In genomic region chr3:21421096-21421495, GRCh38 we compare ENCODE assay signal across 1 cellular context.
TF ChIP-seq lines count a peak whose summit lies in the region.

No MANE protein-coding gene starts in this region.

TF ChIP-seq in GM23338, 12 proteins besides CTCF, POLR2A, EP300 and RAD21 (continued from another document):
- TF ChIP-seq, protein P1, sequence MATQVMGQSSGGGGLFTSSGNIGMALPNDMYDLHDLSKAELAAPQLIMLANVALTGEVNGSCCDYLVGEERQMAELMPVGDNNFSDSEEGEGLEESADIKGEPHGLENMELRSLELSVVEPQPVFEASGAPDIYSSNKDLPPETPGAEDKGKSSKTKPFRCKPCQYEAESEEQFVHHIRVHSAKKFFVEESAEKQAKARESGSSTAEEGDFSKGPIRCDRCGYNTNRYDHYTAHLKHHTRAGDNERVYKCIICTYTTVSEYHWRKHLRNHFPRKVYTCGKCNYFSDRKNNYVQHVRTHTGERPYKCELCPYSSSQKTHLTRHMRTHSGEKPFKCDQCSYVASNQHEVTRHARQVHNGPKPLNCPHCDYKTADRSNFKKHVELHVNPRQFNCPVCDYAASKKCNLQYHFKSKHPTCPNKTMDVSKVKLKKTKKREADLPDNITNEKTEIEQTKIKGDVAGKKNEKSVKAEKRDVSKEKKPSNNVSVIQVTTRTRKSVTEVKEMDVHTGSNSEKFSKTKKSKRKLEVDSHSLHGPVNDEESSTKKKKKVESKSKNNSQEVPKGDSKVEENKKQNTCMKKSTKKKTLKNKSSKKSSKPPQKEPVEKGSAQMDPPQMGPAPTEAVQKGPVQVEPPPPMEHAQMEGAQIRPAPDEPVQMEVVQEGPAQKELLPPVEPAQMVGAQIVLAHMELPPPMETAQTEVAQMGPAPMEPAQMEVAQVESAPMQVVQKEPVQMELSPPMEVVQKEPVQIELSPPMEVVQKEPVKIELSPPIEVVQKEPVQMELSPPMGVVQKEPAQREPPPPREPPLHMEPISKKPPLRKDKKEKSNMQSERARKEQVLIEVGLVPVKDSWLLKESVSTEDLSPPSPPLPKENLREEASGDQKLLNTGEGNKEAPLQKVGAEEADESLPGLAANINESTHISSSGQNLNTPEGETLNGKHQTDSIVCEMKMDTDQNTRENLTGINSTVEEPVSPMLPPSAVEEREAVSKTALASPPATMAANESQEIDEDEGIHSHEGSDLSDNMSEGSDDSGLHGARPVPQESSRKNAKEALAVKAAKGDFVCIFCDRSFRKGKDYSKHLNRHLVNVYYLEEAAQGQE (IDR thresholded peaks at IDR 0.05; ENCODE audit: unreplicated experiment) = no peak
